ENCODE assay signal across 8 cellular contexts in the genomic region with DNA sequence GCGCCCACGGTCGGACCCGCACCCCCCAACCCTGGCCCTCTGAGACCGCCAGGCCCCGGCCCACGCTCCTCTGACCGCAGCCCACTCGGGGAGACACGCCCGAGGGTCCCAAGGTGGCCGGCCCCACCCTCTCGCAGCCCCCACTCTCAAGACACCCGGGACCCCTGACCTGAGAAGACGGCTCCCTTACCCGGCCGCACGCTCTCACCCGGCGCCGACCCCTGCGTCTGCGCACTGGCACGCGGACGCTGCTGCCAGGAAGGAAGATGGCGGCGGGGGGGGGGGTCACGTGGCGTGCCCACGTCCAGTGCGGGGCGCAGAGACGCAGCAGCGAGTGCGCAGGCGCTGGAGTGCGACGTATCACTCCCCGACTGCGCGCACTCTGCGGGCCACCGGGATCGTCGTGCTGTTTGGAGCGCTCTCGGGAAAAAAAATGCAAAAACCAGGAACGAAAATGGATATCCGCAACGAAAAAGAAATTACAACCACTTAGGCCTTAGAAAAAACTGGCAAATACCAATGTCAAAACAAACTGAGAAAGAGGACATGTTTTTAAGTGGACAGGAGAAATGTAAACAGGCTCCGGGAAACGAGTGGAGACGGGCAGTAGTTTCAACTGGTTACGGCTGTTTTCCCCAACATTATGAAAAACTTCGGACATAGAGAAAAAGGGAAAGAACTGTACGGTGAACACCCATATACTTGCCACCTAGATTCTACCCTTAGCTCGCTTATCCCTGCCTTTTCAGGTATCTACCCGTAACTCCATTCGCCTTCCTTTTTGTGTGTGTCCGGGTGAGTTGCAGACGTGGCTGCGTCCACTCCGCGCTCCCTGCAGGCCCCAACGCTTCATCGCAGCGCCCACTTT. TPM values are rescaled to one million over a fixed set of nuclear protein-coding genes. Genes with fewer than 3 reads are reported as not detected.
DNase-seq lines count a peak whose midpoint lies in the region; ATAC-seq, FAIRE-seq and TF ChIP-seq lines count a peak whose summit lies in the region.

A gene (minus strand): TSS at position 236 of the 868 bp plus-strand sequence. CDS start 902 bp downstream, outside the sequence.

- BruUV-seq in PC-9 (replicated peaks; lab: Mats Ljungman, UMichigan) = no TSS peak

- peaks cover 72% of the 10 kb centered on the region for H3K79me2 ChIP-seq in PC-9 (ENCODE audit: low read depth)

- POLR2A ChIA-PET in PC-9 (lab: Charles Lee; ENCODE audit: unreplicated experiment) = no interaction called here

- H3K4me1 ChIP-seq in PC-9 (replicated peaks; ENCODE audit: insufficient read depth) (peaks cover 19% of the 10 kb centered on the region), mononuclear cell (ENCODE audit: insufficient read depth, low read length) (peaks cover 32% of the 10 kb centered on the region)

- H3K27me3 ChIP-seq in PC-9 (ENCODE audit: insufficient read depth, low read depth) = no peaks in the 10 kb centered on the region
- no peaks in the 10 kb centered on the region for H3K27me3 ChIP-seq in mononuclear cell (ENCODE audit: insufficient read depth, low read length)

- CTCF ChIA-PET in PC-9 (lab: Charles Lee) = interaction anchor here (0.6 kb wide), 2 partner anchors 276 to 632 kb away, joined by 3 read pairs; a partner anchor contains a TSS

- H4K20me1 ChIP-seq in PC-9 (ENCODE audit: insufficient read depth) = peaks cover 25% of the 10 kb centered on the region

- H3K36me3 ChIP-seq in PC-9 (ENCODE audit: low read depth) = peaks cover 40% of the 10 kb centered on the region

- no peaks in the 10 kb centered on the region for H3K9me2 ChIP-seq in PC-9 (ENCODE audit: insufficient read depth)

- peaks cover 15% of the 10 kb centered on the region for H3F3A ChIP-seq in PC-9 (ENCODE audit: insufficient read depth, low read depth)

- peak within 1 kb of the TSS; percentile 89 for H3K4me2 ChIP-seq in PC-9

- DNase-seq in D721Med (ENCODE audit: insufficient read length, low spot score) (peak; percentile 95), KG1 (lab: John Stamatoyannopoulos, UW) (peak; percentile 87), PC-9 (peak; percentile 92 to 98), activated T-cell treated with anti-CD3 and anti-CD28 coated beads for 48 hours (ENCODE audit: low read depth) (peak; percentile 92), epithelial cell of prostate (ENCODE audit: low read depth, low spot score) (peak; percentile 27)
- DNase-seq in stimulated activated CD8-positive, alpha-beta memory T cell treated with anti-CD3 and anti-CD28 coated beads, Interleukin-2, amount 100 ng/mL, for 48 hours (ENCODE audit: low read depth in 2 of 2) = peak; percentile 91 to 92

- TF ChIP-seq CTCF in D721Med (IDR thresholded peaks at IDR 0.05; ENCODE audit: insufficient read depth, missing control alignments) (no peak), PC-9 (conservative IDR thresholded peaks at IDR 0.05) (peak; percentile 38; the same call in 1 of the 2 replicates)

- peak within 1 kb of the TSS; percentile 64 for H3K27ac ChIP-seq in PC-9
- H3K27ac ChIP-seq in epithelial cell of prostate = peak within 1 kb of the TSS; percentile 63

- no peak for FAIRE-seq in D721Med (lab: Jason Lieb, UNC)

- ATAC-seq in GM21529 (IDR thresholded peaks at IDR 0.05; ENCODE audit: unreplicated experiment) = peak; percentile 51

- H3K9me3 ChIP-seq in PC-9 (ENCODE audit: insufficient read depth, low read depth) (no peaks in the 10 kb centered on the region), mononuclear cell (ENCODE audit: low read depth, low read length) (no peaks in the 10 kb centered on the region)

- intact Hi-C loops in PC-9 (cut with micrococcal nuclease; ENCODE audit: unreplicated experiment) = no loop called here

- H2AFZ ChIP-seq in PC-9 = peak within 1 kb of the TSS; percentile 92

- H3K4me3 ChIP-seq in PC-9 (peak within 1 kb of the TSS; percentile 70), mononuclear cell (ENCODE audit: low read length) (peak within 1 kb of the TSS; percentile 82)

RNA-seq across cellular contexts. Expression of the gene that starts here (rescaled TPM):
- total RNA-seq in PC-9 (2021) = 143 and 145 TPM in 2 replicates
- 13.2 TPM for total RNA-seq in mononuclear cell

Comparison
In these comparisons a context has a peak if more than half of its experiments do, and no peak if none do; other contexts are left out.
1. Peak in every context shown above with its lines: DNase-seq, ATAC-seq, H3K4me3 ChIP-seq and H3K27ac ChIP-seq.
2. RNA of the gene that starts here (total RNA-seq): 143 to 145 TPM in PC-9; 13.2 TPM in mononuclear cell (single experiment); every median in the first group is over 10 times any median in the second.
3. DNase-seq: peak in every context shown above with its lines; median percentile 95 in D721Med; 95 in PC-9; 92 in activated T-cell treated with anti-CD3 and anti-CD28 coated beads for 48 hours; 92 in stimulated activated CD8-positive, alpha-beta memory T cell treated with anti-CD3 and anti-CD28 coated beads, Interleukin-2, amount 100 ng/mL, for 48 hours; 87 in KG1; 27 in epithelial cell of prostate.